Comparison of ENCODE assay signal across 8 cellular contexts in genomic region chr12:42237853-42238239, GRCh38. TPM values are rescaled to one million over a fixed set of nuclear protein-coding genes. Genes with fewer than 3 reads are reported as not detected.
DNase-seq lines count a peak whose midpoint lies in the region; ATAC-seq, FAIRE-seq and TF ChIP-seq lines count a peak whose summit lies in the region.

No MANE protein-coding gene starts in this region.

- peak overlapping the region; percentile 80; the same call in 1 of the 2 replicates for H2AFZ ChIP-seq in PC-9

- POLR2A ChIA-PET in PC-9 (lab: Charles Lee; ENCODE audit: unreplicated experiment): interaction anchor here (0.5 kb wide), 1 partner anchor 1430 kb away, joined by 3 read pairs; no protein-coding TSS in a partner anchor

- no peaks in the 10 kb centered on the region for H3F3A ChIP-seq in PC-9 (ENCODE audit: insufficient read depth, low read depth)

- no peaks in the 10 kb centered on the region for H3K9me2 ChIP-seq in PC-9 (ENCODE audit: insufficient read depth)

- ATAC-seq in esophagus mucosa (peak; percentile 13), pancreas (peak in 2 of 4 donors; percentile 34 to 46)

- BruUV-seq in PC-9 (replicated peaks; lab: Mats Ljungman, UMichigan): no TSS peak

- no peak for TF ChIP-seq POLR2A in GM12891 (IDR thresholded peaks at IDR 0.05; ENCODE audit: low read depth, low read length)

- intact Hi-C loops in PC-9 (cut with micrococcal nuclease; ENCODE audit: unreplicated experiment): loop anchor here (5.0 kb wide), 2 partner anchors 89 to 96 kb away; partner anchors contain the start of genes GXYLT1, PPHLN1 and ZCRB1
- intact Hi-C loops in pancreas (cut with DNase I): no loop called here

- H3K36me3 ChIP-seq in HAP-1 (replicated peaks): no peaks in the 10 kb centered on the region; the same call in none of the 2 replicates
- no peaks in the 10 kb centered on the region for H3K36me3 ChIP-seq in PC-9 (ENCODE audit: low read depth)
- peaks cover 0 to 5% (median 0%) of the 10 kb centered on the region in 3 donors for H3K36me3 ChIP-seq in pancreas

- H3K9me3 ChIP-seq in HAP-1 (no peaks in the 10 kb centered on the region), PC-9 (ENCODE audit: insufficient read depth, low read depth) (no peaks in the 10 kb centered on the region), pancreas (no peaks in the 10 kb centered on the region)

- H3K27me3 ChIP-seq in HAP-1 (ENCODE audit: low read depth) (no peaks in the 10 kb centered on the region), PC-9 (ENCODE audit: insufficient read depth, low read depth) (no peaks in the 10 kb centered on the region), pancreas (no peaks in the 10 kb centered on the region)

- H3K79me2 ChIP-seq in PC-9 (ENCODE audit: low read depth): peaks cover 37% of the 10 kb centered on the region

- no peak for DNase-seq in GM12891 (ENCODE audit: insufficient read length, low spot score)
- DNase-seq in HAP-1 (ENCODE audit: low spot score in 2 of 2): no peak
- DNase-seq in PC-9: no peak
- no peak for DNase-seq in pancreas
- DNase-seq in DMS114 treated with DMSO at 0.1 percent for 48 hours (lab: John Stamatoyannopoulos, UW; ENCODE audit: unreplicated experiment): no peak
- DNase-seq in COLO668 (lab: John Stamatoyannopoulos, UW; ENCODE audit: unreplicated experiment): no peak
- DNase-seq in DMS53 (lab: John Stamatoyannopoulos, UW): no peak

- H3K4me3 ChIP-seq in HAP-1 (peak overlapping the region; percentile 50), PC-9 (peak overlapping the region; percentile 67), pancreas (peak overlapping the region; percentile 60 to 83 (median 73))

- H3K4me1 ChIP-seq in HAP-1 (peaks cover 35% of the 10 kb centered on the region), PC-9 (replicated peaks; ENCODE audit: insufficient read depth) (peaks cover 19% of the 10 kb centered on the region), pancreas (peaks cover 5 to 23% (median 14%) of the 10 kb centered on the region in 3 donors)

- peak overlapping the region; percentile 53; the same call in 1 of the 2 replicates for H3K4me2 ChIP-seq in PC-9

- TF ChIP-seq CTCF in PC-9 (conservative IDR thresholded peaks at IDR 0.05): no peak
- no peak for TF ChIP-seq CTCF in pancreas (IDR thresholded peaks at IDR 0.05)

- WGBS in pancreas, 2 donors: 0 to 1% methylated on average over 32 to 54 of the region's 54 CpGs

- FAIRE-seq in GM12891 (lab: Jason Lieb, UNC) (peak; percentile 43), pancreas (lab: Jason Lieb, UNC) (no peak)

- in situ Hi-C loops in HAP-1 (cut with MboI; ENCODE audit: low sequenced_read_pairs): no loop called here

- no peaks in the 10 kb centered on the region for H4K20me1 ChIP-seq in PC-9 (ENCODE audit: insufficient read depth)

- H3K27ac ChIP-seq in PC-9 (peak overlapping the region; percentile 54; the same call in 1 of the 2 replicates), pancreas (peak overlapping the region; percentile 81 to 93 (median 89))

- CTCF ChIA-PET in PC-9 (lab: Charles Lee): no interaction called here

TF ChIP-seq in GM12891, 5 proteins besides CTCF, POLR2A, EP300 and RAD21:
- TF ChIP-seq POU2F2 (IDR thresholded peaks at IDR 0.05; ENCODE audit: low read depth, low read length) (no peak), SPI1 (IDR thresholded peaks at IDR 0.05; ENCODE audit: low read depth, low read length) (no peak), TAF1 (IDR thresholded peaks at IDR 0.05; ENCODE audit: low read depth, low read length) (no peak), POLR2AphosphoS5 (IDR thresholded peaks at IDR 0.05; ENCODE audit: low read depth, low read length) (no peak), PAX5 (IDR thresholded peaks at IDR 0.05; ENCODE audit: insufficient read depth, low read length, severe bottlenecking) (no peak)

RNA-seq across cellular contexts. Expression of gene YAF2, which starts 0.2 kb away (rescaled TPM):
- 13.6 TPM for polyA plus RNA-seq in GM12891 (2012; ENCODE audit: low read depth, missing spikeins)
- total RNA-seq in PC-9 (2021): 11.6 and 17.6 TPM in 2 replicates
- 18.0 TPM for total RNA-seq in esophagus mucosa
- 10 to 100 TPM in 5 of 6 donors, 1 to 10 TPM in 1; 8.3 to 14.7 (median 11.7) TPM for total RNA-seq in pancreas
- polyA plus RNA-seq in pancreas: 10 to 100 TPM in 1 of 2 donors, 1 to 10 TPM in 1; 7.1 to 13.2 TPM
